8 cellular contexts compared by ENCODE assay signal in the genomic region with DNA sequence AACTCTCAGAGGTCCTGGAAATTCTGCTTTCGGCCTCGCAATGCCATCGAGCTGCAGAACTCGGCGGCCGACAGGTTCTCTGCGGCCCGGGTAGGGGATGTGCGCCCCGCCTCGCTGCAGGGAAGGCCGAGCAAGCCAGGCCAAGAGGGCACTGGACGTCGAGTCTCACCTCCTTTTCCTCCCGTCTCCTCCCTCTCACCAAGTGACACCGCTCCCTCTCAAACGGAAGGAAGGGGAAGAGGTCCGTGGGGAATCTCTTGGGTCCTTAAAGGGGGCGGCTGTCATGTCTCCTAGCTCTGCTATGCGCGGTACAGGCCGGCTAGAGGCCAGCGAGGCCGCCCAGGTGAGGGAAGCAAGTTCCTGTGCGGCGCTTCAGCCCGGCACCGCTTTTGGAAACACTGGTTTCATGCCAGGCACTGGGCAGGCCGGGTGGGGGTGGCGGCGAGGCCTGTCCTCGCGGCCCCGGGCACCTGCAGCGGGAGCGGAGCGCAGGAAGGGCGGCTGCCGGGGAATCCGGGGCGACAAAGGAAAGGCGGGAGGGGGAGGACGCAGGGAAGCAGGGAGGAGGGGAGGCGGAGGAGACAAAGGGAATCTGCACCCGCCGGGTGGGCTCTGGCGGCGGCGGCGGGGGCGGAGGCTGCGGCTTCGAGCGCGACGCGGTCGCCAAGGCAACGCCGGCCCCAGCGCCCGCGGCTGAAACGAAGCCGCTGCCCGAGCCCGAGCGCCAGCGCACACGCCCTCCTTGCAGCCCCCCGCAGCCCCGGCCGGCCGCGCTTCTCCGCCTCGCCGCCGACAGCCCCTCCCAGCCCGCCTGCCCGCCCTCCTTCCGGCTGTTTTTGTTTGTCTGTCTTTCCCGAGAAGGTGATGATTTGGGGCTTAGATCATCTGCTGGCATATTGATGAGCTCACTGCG. TPM values are rescaled to one million over a fixed set of nuclear protein-coding genes. Genes with fewer than 3 reads are reported as not detected.
DNase-seq lines count a peak whose midpoint lies in the region; ATAC-seq and TF ChIP-seq lines count a peak whose summit lies in the region.

No MANE protein-coding gene starts in this region.

- H3K4me3 Mint-ChIP-seq in T-helper 1 cell treated with Interleukin-12 subunit alpha and Interleukin-12 subunit beta and Interleukin-4 antibody, amounts not matched to agents 30 μg/mL and 1 μg/mL, for 36 hours: peak overlapping the region; percentile 77
- peak overlapping the region; percentile 79 to 88 (median 84) for H3K4me3 Mint-ChIP-seq in brain

- peaks cover 12% of the 10 kb centered on the region for H3K27me3 Mint-ChIP-seq in T-helper 1 cell treated with Interleukin-12 subunit alpha and Interleukin-12 subunit beta and Interleukin-4 antibody, amounts not matched to agents 30 μg/mL and 1 μg/mL, for 36 hours (ENCODE audit: low read depth)
- peaks cover 4% of the 10 kb centered on the region for H3K27me3 Mint-ChIP-seq in brain

- DNase-seq in COLO829 (ENCODE audit: low spot score) (peak; percentile 28), LHCN-M2 (ENCODE audit: low read depth) (peak; percentile 77), OCI-M1 (lab: John Stamatoyannopoulos, UW) (no peak)
- DNase-seq in stimulated activated CD4-positive, alpha-beta T cell treated with anti-CD3 and anti-CD28 coated beads, Interleukin-1b, Interleukin-23, amount 100 ng/mL, for 4 hours (ENCODE audit: low read depth in 2 of 2): peak; percentile 27 to 36

- H3K4me3 ChIP-seq in iPS-18c (ENCODE audit: insufficient read depth, low read depth, low read length): peak overlapping the region; percentile 55

- no peak for TF ChIP-seq CTCF in brain (conservative IDR thresholded peaks at IDR 0.05)

- H3K9me3 Mint-ChIP-seq in T-helper 1 cell treated with Interleukin-12 subunit alpha and Interleukin-12 subunit beta and Interleukin-4 antibody, amounts not matched to agents 30 μg/mL and 1 μg/mL, for 36 hours: no peaks in the 10 kb centered on the region
- H3K9me3 Mint-ChIP-seq in brain: no peaks in the 10 kb centered on the region

- no peak for ATAC-seq in HG02571 (IDR thresholded peaks at IDR 0.05; ENCODE audit: unreplicated experiment)

- peaks cover 46% of the 10 kb centered on the region for H3K4me1 Mint-ChIP-seq in T-helper 1 cell treated with Interleukin-12 subunit alpha and Interleukin-12 subunit beta and Interleukin-4 antibody, amounts not matched to agents 30 μg/mL and 1 μg/mL, for 36 hours (ENCODE audit: low read depth)
- peaks cover 95% of the 10 kb centered on the region for H3K4me1 Mint-ChIP-seq in brain

- no peaks in the 10 kb centered on the region for H3K9me3 ChIP-seq in iPS-18c (ENCODE audit: control insufficient read depth, insufficient read depth, low read length)

- no peaks in the 10 kb centered on the region for H3K36me3 Mint-ChIP-seq in T-helper 1 cell treated with Interleukin-12 subunit alpha and Interleukin-12 subunit beta and Interleukin-4 antibody, amounts not matched to agents 30 μg/mL and 1 μg/mL, for 36 hours (ENCODE audit: low read depth)
- H3K36me3 Mint-ChIP-seq in brain: no peaks in the 10 kb centered on the region

- peak overlapping the region; percentile 90 for H3K27ac Mint-ChIP-seq in T-helper 1 cell treated with Interleukin-12 subunit alpha and Interleukin-12 subunit beta and Interleukin-4 antibody, amounts not matched to agents 30 μg/mL and 1 μg/mL, for 36 hours
- H3K27ac Mint-ChIP-seq in brain: peak overlapping the region; percentile 96 to 100 (median 99)

RNA-seq across cellular contexts. Expression of a gene that starts 32.3 kb away (rescaled TPM):
- total RNA-seq in LHCN-M2 (2014; rRNA removed): 4.2 and 8.6 TPM in 2 replicates
- polyA plus RNA-seq in LHCN-M2 (2012): 9.3 TPM
- 71.1 TPM for polyA plus RNA-seq in brain (ENCODE audit: insufficient read depth, low read depth, low replicate concordance)
